Comparison of ENCODE assay signal across 8 cellular contexts in the genomic region with DNA sequence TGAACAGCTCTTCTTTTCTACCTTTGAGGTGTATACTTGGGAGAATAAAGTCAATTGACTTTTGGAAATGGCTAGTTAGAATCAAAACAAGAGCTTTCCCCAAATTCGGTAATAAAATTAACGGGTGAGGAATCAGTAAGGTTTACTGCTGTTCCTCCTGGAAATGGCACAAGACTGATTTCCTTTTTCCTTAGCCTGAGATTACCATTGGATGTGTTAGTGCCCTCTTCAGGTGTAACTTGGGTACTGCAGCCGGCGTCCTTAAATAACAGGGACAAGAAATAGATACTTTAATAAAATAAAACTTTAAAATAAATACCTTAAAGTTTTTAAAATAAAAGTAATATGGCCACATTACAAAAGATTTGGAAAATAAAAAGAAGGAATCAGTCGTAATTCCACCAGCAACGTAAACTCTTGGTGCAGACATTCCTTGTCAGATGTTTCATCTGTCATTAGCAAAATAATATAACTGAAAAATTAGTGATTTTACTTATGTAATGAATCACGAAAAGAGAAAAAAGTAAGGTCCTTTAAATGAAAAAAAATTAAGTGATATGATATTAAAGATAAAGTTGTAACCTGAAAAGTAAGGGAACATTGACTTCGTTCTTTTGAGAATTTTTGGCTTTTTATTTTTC. TPM values are rescaled to one million over a fixed set of nuclear protein-coding genes. Genes with fewer than 3 reads are reported as not detected.
DNase-seq lines count a peak whose midpoint lies in the region; ATAC-seq, FAIRE-seq and TF ChIP-seq lines count a peak whose summit lies in the region.

No MANE protein-coding gene starts in this region.

- DNase-seq in GM12892 (ENCODE audit: insufficient read length) = no peak
- peak; percentile 81 for DNase-seq in NCI-H2171 treated with DMSO at 0.1 percent for 48 hours (lab: John Stamatoyannopoulos, UW)
- DNase-seq in activated CD4-positive, CD25-positive, alpha-beta regulatory T cell treated with anti-CD3 and anti-CD28 coated beads, Interleukin-2, amount 50 U/mL, for 72 hours = peak; percentile 62
- peak; percentile 74 for DNase-seq in cerebellum (ENCODE audit: low spot score)
- peak in 2 of 3 donors; percentile 55 to 56 for DNase-seq in right lobe of liver
- DNase-seq in stimulated activated CD4-positive, alpha-beta T cell treated with anti-CD3 and anti-CD28 coated beads, TNF-alpha, amount 100 ng/mL, for 48 hours (ENCODE audit: low read depth in 3 of 3) = peak; percentile 38 to 54 (median 47)
- no peak for DNase-seq in mesenteric fat pad (ENCODE audit: low spot score)

- no peak overlapping the region for H3K4me3 ChIP-seq in right lobe of liver

- H3K4me1 ChIP-seq in right lobe of liver = no peaks in the 10 kb centered on the region

- WGBS in right lobe of liver (ENCODE audit: insufficient coverage, low coverage, low lambda C conversion rate, missing lambda C conversion rate) = 18% methylated on average over 8 of the region's 8 CpGs

- FAIRE-seq in A204.1 (lab: Jason Lieb, UNC) = peak; percentile 94
- peak; percentile 70 for FAIRE-seq in GM12892 (lab: Jason Lieb, UNC)

- no peaks in the 10 kb centered on the region for H3K27me3 ChIP-seq in right lobe of liver

- no peaks in the 10 kb centered on the region for H3K36me3 ChIP-seq in right lobe of liver

- no peak for TF ChIP-seq POLR2A in GM12892 (IDR thresholded peaks at IDR 0.05; ENCODE audit: low read depth, low read length)
- no peak for TF ChIP-seq POLR2A in right lobe of liver (IDR thresholded peaks at IDR 0.05)

- no peaks in the 10 kb centered on the region for H3K9me3 ChIP-seq in right lobe of liver

- no peak overlapping the region for H3K27ac ChIP-seq in right lobe of liver

- peak; percentile 87 to 99 (median 95) for TF ChIP-seq CTCF in right lobe of liver (IDR thresholded peaks at IDR 0.05)

- intact Hi-C loops in right lobe of liver (cut with DNase I) = no loop called here

- peak; percentile 86 to 95 (median 90) for ATAC-seq in right lobe of liver

RNA-seq across cellular contexts. Expression of a gene that starts 29.7 kb away (rescaled TPM):
- polyA plus RNA-seq in GM12892 (2012; ENCODE audit: missing spikeins) = 2.4 TPM
- total RNA-seq in cerebellum = 37.2 TPM
- total RNA-seq in right lobe of liver = 10 to 100 TPM in 1 of 6 experiments, 1 to 10 TPM in 5; 4.8 to 10.7 (median 6.6) TPM
- total RNA-seq in mesenteric fat pad = 15.3 TPM

RNA-seq across cellular contexts. Expression of a gene that starts 57.5 kb away (rescaled TPM):
- polyA plus RNA-seq in GM12892 (2012; ENCODE audit: missing spikeins) = 36.3 TPM
- total RNA-seq in cerebellum (192 TPM), right lobe of liver (10 to 100 TPM; 47.3 to 70.5 (median 52.9) TPM), mesenteric fat pad (267 TPM)

Comparison
In these comparisons a context has a peak if more than half of its experiments do, and no peak if none do; other contexts are left out.
1. DNase-seq: peak in NCI-H2171 treated with DMSO at 0.1 percent for 48 hours (single experiment), activated CD4-positive, CD25-positive, alpha-beta regulatory T cell treated with anti-CD3 and anti-CD28 coated beads, Interleukin-2, amount 50 U/mL, for 72 hours (single experiment), cerebellum (single experiment), right lobe of liver (2 of 3) and stimulated activated CD4-positive, alpha-beta T cell treated with anti-CD3 and anti-CD28 coated beads, TNF-alpha, amount 100 ng/mL, for 48 hours (3 of 3); none in GM12892 (single experiment) and mesenteric fat pad (single experiment).